ENCODE assay signal across 8 cellular contexts in the genomic region with DNA sequence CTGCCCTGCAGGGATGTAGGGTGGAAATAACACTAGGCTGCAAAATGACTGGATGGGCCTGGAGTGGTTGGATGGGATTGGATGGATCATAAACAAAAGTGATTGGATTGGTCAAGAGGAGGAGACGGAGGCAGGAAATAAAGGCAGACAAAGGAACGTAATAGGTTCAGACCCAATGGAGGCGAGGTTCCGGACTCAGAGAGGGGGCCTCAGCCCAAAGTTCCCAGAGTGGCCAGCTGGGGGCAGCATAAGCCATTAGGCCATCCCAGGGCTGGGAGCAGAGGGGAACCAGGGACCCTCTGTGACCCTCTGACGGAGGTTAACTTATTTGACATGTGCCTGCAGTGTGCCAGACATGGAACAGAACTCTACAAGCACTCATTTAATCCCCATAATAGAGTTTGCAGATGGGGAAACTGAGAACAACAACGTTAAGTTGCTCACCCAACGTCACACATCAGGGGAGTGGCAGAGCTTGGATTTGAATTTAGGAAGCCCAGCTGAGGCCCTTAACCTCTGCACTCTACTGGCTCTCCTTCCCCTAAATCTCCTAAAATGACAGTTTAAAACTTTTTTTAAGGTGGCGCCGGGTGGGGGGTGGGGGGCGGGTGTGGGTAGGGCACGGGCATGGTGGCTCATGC. TPM values are rescaled to one million over a fixed set of nuclear protein-coding genes. Genes with fewer than 3 reads are reported as not detected.
DNase-seq lines count a peak whose midpoint lies in the region; ATAC-seq, FAIRE-seq and TF ChIP-seq lines count a peak whose summit lies in the region.

No MANE protein-coding gene starts in this region.

- H3K27ac Mint-ChIP-seq in activated naive CD4-positive, alpha-beta T cell treated with anti-CD3 and anti-CD28 coated beads, Interleukin-2, amount 10 ng/mL, durations not matched to agents 7 days and 5 days = no peak overlapping the region

- H3K36me3 Mint-ChIP-seq in activated naive CD4-positive, alpha-beta T cell treated with anti-CD3 and anti-CD28 coated beads, Interleukin-2, amount 10 ng/mL, durations not matched to agents 7 days and 5 days = no peaks in the 10 kb centered on the region

- H3K9me3 Mint-ChIP-seq in activated naive CD4-positive, alpha-beta T cell treated with anti-CD3 and anti-CD28 coated beads, Interleukin-2, amount 10 ng/mL, durations not matched to agents 7 days and 5 days = no peaks in the 10 kb centered on the region

- in situ Hi-C loops in SK-MEL-5 (cut with HindIII; ENCODE audit: low pct_unique_long_range_greater_than_20kb, low sequenced_read_pairs) = no loop called here

- peaks cover 0 to 25% (median 5%) of the 10 kb centered on the region in 9 donors for H3K27me3 ChIP-seq in heart left ventricle
- H3K27me3 ChIP-seq in spleen (replicated peaks in 1 of 7) = peaks cover 0 to 36% (median 0%) of the 10 kb centered on the region in 7 donors

- H3K4me3 ChIP-seq in heart left ventricle (no peak overlapping the region), spleen (no peak overlapping the region)

- H3K27ac ChIP-seq in heart left ventricle (no peak overlapping the region), spleen (no peak overlapping the region)

- H3K4me1 Mint-ChIP-seq in activated naive CD4-positive, alpha-beta T cell treated with anti-CD3 and anti-CD28 coated beads, Interleukin-2, amount 10 ng/mL, durations not matched to agents 7 days and 5 days = no peaks in the 10 kb centered on the region

- intact Hi-C loops in heart left ventricle (cut with DNase I) (loop anchor here (1.0 to 10.0 kb wide), 7 partner anchors 61 to 153 kb away; a partner anchor contains a TSS), spleen (cut with DNase I; ENCODE audit: low total_unique reads) (no loop called here)

- peaks cover 13% of the 10 kb centered on the region for H3K27me3 Mint-ChIP-seq in activated naive CD4-positive, alpha-beta T cell treated with anti-CD3 and anti-CD28 coated beads, Interleukin-2, amount 10 ng/mL, durations not matched to agents 7 days and 5 days

- FAIRE-seq in GM12891 (lab: Jason Lieb, UNC) = peak; percentile 89

- H3K9me3 ChIP-seq in heart left ventricle (no peaks in the 10 kb centered on the region), spleen (no peaks in the 10 kb centered on the region)

- H3K36me3 ChIP-seq in heart left ventricle (no peaks in the 10 kb centered on the region), spleen (no peaks in the 10 kb centered on the region)

- TF ChIP-seq CTCF in heart left ventricle (IDR thresholded peaks at IDR 0.05) (peak; percentile 68 to 93 (median 80)), spleen (IDR thresholded peaks at IDR 0.05 in 8 of 11, conservative IDR thresholded peaks at IDR 0.05 in 3 of 11) (peak; percentile 84 to 96 (median 93))

- ATAC-seq in heart left ventricle = peak in 3 of 4 donors; percentile 75 to 82 (median 76)
- no peak for ATAC-seq in GM21528 (IDR thresholded peaks at IDR 0.05; ENCODE audit: low FRiP score, unreplicated experiment)
- no peak for ATAC-seq in HG02759 (IDR thresholded peaks at IDR 0.05; ENCODE audit: unreplicated experiment)
- ATAC-seq in GM21367 (IDR thresholded peaks at IDR 0.05; ENCODE audit: unreplicated experiment) = no peak

- no peak for DNase-seq in GM12891 (ENCODE audit: insufficient read length, low spot score)
- DNase-seq in SK-MEL-5 (ENCODE audit: low read depth, low spot score) = peak; percentile 74
- DNase-seq in activated naive CD4-positive, alpha-beta T cell treated with anti-CD3 and anti-CD28 coated beads, Interleukin-2, amount 10 ng/mL, durations not matched to agents 7 days and 5 days = peak; percentile 81
- DNase-seq in heart left ventricle = peak in 2 of 5 donors; percentile 52 to 56
- DNase-seq in spleen = peak; percentile 89

- H3K4me1 ChIP-seq in heart left ventricle = peaks cover 0 to 6% (median 0%) of the 10 kb centered on the region in 12 donors
- peaks cover 0 to 7% (median 2%) of the 10 kb centered on the region in 6 donors for H3K4me1 ChIP-seq in spleen

- CTCF ChIA-PET in activated naive CD4-positive, alpha-beta T cell treated with anti-CD3 and anti-CD28 coated beads, Interleukin-2, amount 10 ng/mL, durations not matched to agents 7 days and 5 days (lab: Charles Lee) = interaction anchor here (0.8 to 6.2 kb wide), 15 partner anchors 12 to 263 kb away, joined by 3 to 42 read pairs (median 4); a partner anchor contains a TSS

- TF ChIP-seq POLR2A in GM12891 (IDR thresholded peaks at IDR 0.05; ENCODE audit: low read depth, low read length) (no peak), heart left ventricle (IDR thresholded peaks at IDR 0.05) (no peak), spleen (IDR thresholded peaks at IDR 0.05) (no peak)

- H3K4me3 Mint-ChIP-seq in activated naive CD4-positive, alpha-beta T cell treated with anti-CD3 and anti-CD28 coated beads, Interleukin-2, amount 10 ng/mL, durations not matched to agents 7 days and 5 days = no peak overlapping the region

- WGBS in heart left ventricle, 4 donors = 25 to 49% (median 47%) methylated on average over 9 to 11 of the region's 11 CpGs
- WGBS in spleen, 5 donors = 26 to 51% (median 45%) methylated on average over 7 to 11 of the region's 11 CpGs

TF ChIP-seq in GM12891, 5 proteins besides CTCF, POLR2A, EP300 and RAD21:
- no peak for TF ChIP-seq PAX5 (IDR thresholded peaks at IDR 0.05; ENCODE audit: insufficient read depth, low read length, severe bottlenecking)
- no peak for TF ChIP-seq SPI1 (IDR thresholded peaks at IDR 0.05; ENCODE audit: low read depth, low read length)
- no peak for TF ChIP-seq TAF1 (IDR thresholded peaks at IDR 0.05; ENCODE audit: low read depth, low read length)
- TF ChIP-seq POU2F2 (IDR thresholded peaks at IDR 0.05; ENCODE audit: low read depth, low read length) = no peak
- TF ChIP-seq POLR2AphosphoS5 (IDR thresholded peaks at IDR 0.05; ENCODE audit: low read depth, low read length) = no peak
TF ChIP-seq in GM12891: peak in this region for 0.

RNA-seq across cellular contexts. Expression of a gene that starts 15.3 kb away (rescaled TPM):
- polyA plus RNA-seq in GM12891 (2012; ENCODE audit: low read depth, missing spikeins) = 56.4 TPM
- 10.0 and 12.3 TPM in 2 replicates for total RNA-seq in SK-MEL-5 (2014; rRNA removed; shearing (Covaris generic))
- polyA plus RNA-seq in SK-MEL-5 (2015; cell fraction: cytosol; rRNA removed) = 53.0 and 55.2 TPM in 2 replicates
- polyA plus RNA-seq in SK-MEL-5 (2015; cell fraction: nucleus; rRNA removed) = 20.3 and 21.4 TPM in 2 replicates
- total RNA-seq in heart left ventricle = 10 to 100 TPM; 19.5 to 47.9 (median 24.1) TPM
- 10 to 100 TPM; 17.1 to 20.0 TPM for polyA plus RNA-seq in heart left ventricle
- 10 to 100 TPM; 33.4 to 63.1 (median 45.6) TPM for total RNA-seq in spleen
- 10 to 100 TPM; 15.0 to 15.9 (median 15.0) TPM for polyA plus RNA-seq in spleen

RNA-seq across cellular contexts. Expression of a gene that starts 15.8 kb away (rescaled TPM):
- 0.10 TPM for polyA plus RNA-seq in GM12891 (2012; ENCODE audit: low read depth, missing spikeins)
- total RNA-seq in SK-MEL-5 (2014; rRNA removed; shearing (Covaris generic)) = 0.26 and 0.61 TPM in 2 replicates
- polyA plus RNA-seq in SK-MEL-5 (2015; cell fraction: cytosol; rRNA removed) = 0.75 and 1.1 TPM in 2 replicates
- 2.4 and 3.1 TPM in 2 replicates for polyA plus RNA-seq in SK-MEL-5 (2015; cell fraction: nucleus; rRNA removed)
- total RNA-seq in heart left ventricle = 1 to 10 TPM in 1 of 9 donors, under 1 TPM in 7, not detected in 1; 0.02 to 1.1 (median 0.09) TPM
- under 1 TPM; 0.04 to 0.19 TPM for polyA plus RNA-seq in heart left ventricle
- total RNA-seq in spleen = 10 to 100 TPM in 1 of 7 donors, 1 to 10 TPM in 6; 2.9 to 10.7 (median 5.1) TPM
- polyA plus RNA-seq in spleen = 1 to 10 TPM in 2 of 3 donors, under 1 TPM in 1; 0.73 to 6.2 (median 1.7) TPM

RNA-seq across cellular contexts. Expression of a gene that starts 47.3 kb away (rescaled TPM):
- 22.6 TPM for polyA plus RNA-seq in GM12891 (2012; ENCODE audit: low read depth, missing spikeins)
- total RNA-seq in SK-MEL-5 (2014; rRNA removed; shearing (Covaris generic)) = 0.85 and 0.92 TPM in 2 replicates
- polyA plus RNA-seq in SK-MEL-5 (2015; cell fraction: cytosol; rRNA removed) = 1.4 and 1.5 TPM in 2 replicates
- 1.6 and 3.1 TPM in 2 replicates for polyA plus RNA-seq in SK-MEL-5 (2015; cell fraction: nucleus; rRNA removed)
- 1 to 10 TPM in 4 of 9 donors, under 1 TPM in 5; 0.29 to 3.3 (median 0.77) TPM for total RNA-seq in heart left ventricle
- polyA plus RNA-seq in heart left ventricle = under 1 TPM; 0.34 to 0.49 TPM
- 10 to 100 TPM; 19.7 to 48.3 (median 34.5) TPM for total RNA-seq in spleen
- polyA plus RNA-seq in spleen = 10 to 100 TPM; 11.3 to 20.3 (median 15.3) TPM

Comparison
In these comparisons a context has a peak if more than half of its experiments do, and no peak if none do; other contexts are left out.
1. ATAC-seq: peak in heart left ventricle (3 of 4); none in GM21528 (single experiment), HG02759 (single experiment) and GM21367 (single experiment).
2. RNA of a gene that starts 47.3 kb away (total RNA-seq): 19.7 to 48.3 TPM in spleen; 0.85 to 0.92 TPM in SK-MEL-5 and 0.29 to 3.3 TPM in heart left ventricle; every median in the first group is over 4 times any median in the second.